8 cellular contexts compared by ENCODE assay signal in genomic region chr3:71584216-71585061, GRCh38. TPM values are rescaled to one million over a fixed set of nuclear protein-coding genes. Genes with fewer than 3 reads are reported as not detected.
DNase-seq lines count a peak whose midpoint lies in the region; ATAC-seq and TF ChIP-seq lines count a peak whose summit lies in the region.

No MANE protein-coding gene starts in this region.

- peaks cover 36% of the 10 kb centered on the region for H3K36me3 Mint-ChIP-seq in activated T-helper 17 cell treated with anti-CD3 and anti-CD28 coated beads, Interleukin-2, amount 50 U/mL, for 72 hours (ENCODE audit: low read depth)
- H3K36me3 Mint-ChIP-seq in natural killer cell treated with Interleukin-12 subunit alpha and Interleukin-12 subunit beta and Interleukin-15 and Interleukin-18, amount 100 ng/mL, for 72 hours = no peaks in the 10 kb centered on the region

- ATAC-seq in activated T-helper 17 cell treated with anti-CD3 and anti-CD28 coated beads, Interleukin-2, amount 50 U/mL, for 72 hours (replicated peaks) = peak; percentile 49
- ATAC-seq in natural killer cell treated with Interleukin-12 subunit alpha and Interleukin-12 subunit beta and Interleukin-15 and Interleukin-18, amount 100 ng/mL, for 72 hours = peak; percentile 14 to 68
- no peak for ATAC-seq in HG03354 (IDR thresholded peaks at IDR 0.05; ENCODE audit: poor library complexity, severe bottlenecking, unreplicated experiment)

- H3K9me3 Mint-ChIP-seq in activated T-helper 17 cell treated with anti-CD3 and anti-CD28 coated beads, Interleukin-2, amount 50 U/mL, for 72 hours = no peaks in the 10 kb centered on the region
- no peaks in the 10 kb centered on the region for H3K9me3 Mint-ChIP-seq in natural killer cell treated with Interleukin-12 subunit alpha and Interleukin-12 subunit beta and Interleukin-15 and Interleukin-18, amount 100 ng/mL, for 72 hours

- H3K9me2 ChIP-seq in OCI-LY1 (ENCODE audit: low read depth, low read length) = no peaks in the 10 kb centered on the region

- peaks cover 21% of the 10 kb centered on the region for H3K79me2 ChIP-seq in OCI-LY1 (ENCODE audit: insufficient read depth, low read length)

- H3K27ac Mint-ChIP-seq in activated T-helper 17 cell treated with anti-CD3 and anti-CD28 coated beads, Interleukin-2, amount 50 U/mL, for 72 hours = peak overlapping the region; percentile 97
- H3K27ac Mint-ChIP-seq in natural killer cell treated with Interleukin-12 subunit alpha and Interleukin-12 subunit beta and Interleukin-15 and Interleukin-18, amount 100 ng/mL, for 72 hours = peak overlapping the region; percentile 85 to 97

- peak overlapping the region; percentile 93 for H3K4me3 ChIP-seq in OCI-LY1 (ENCODE audit: low read depth, low read length, poor library complexity, severe bottlenecking)
- H3K4me3 ChIP-seq in fibroblast of villous mesenchyme (ENCODE audit: low read depth, low read length) = peak overlapping the region; percentile 77
- H3K4me3 ChIP-seq in stomach smooth muscle (ENCODE audit: low read length in 2 of 2) = peak overlapping the region; percentile 91

- H3K27ac ChIP-seq in OCI-LY1 (ENCODE audit: low read depth, low read length, poor library complexity, severe bottlenecking) (peak overlapping the region; percentile 98), stomach smooth muscle (ENCODE audit: low read length) (peak overlapping the region; percentile 95)

- TF ChIP-seq CTCF in GM13976 (IDR thresholded peaks at IDR 0.05; ENCODE audit: borderline replicate concordance, control extremely low read depth, extremely low read depth, insufficient read depth, missing control alignments) = no peak
- no peak for TF ChIP-seq CTCF in OCI-LY1 (IDR thresholded peaks at IDR 0.05; ENCODE audit: low read length)
- TF ChIP-seq CTCF in fibroblast of villous mesenchyme (IDR thresholded peaks at IDR 0.05; ENCODE audit: insufficient read depth, low read depth, low read length) = no peak

- H4K20me1 ChIP-seq in OCI-LY1 (ENCODE audit: insufficient read depth, low read length) = no peaks in the 10 kb centered on the region

- H3K36me3 ChIP-seq in OCI-LY1 (ENCODE audit: insufficient read depth, low read length) (peaks cover 20% of the 10 kb centered on the region; the same call in 1 of the 2 replicates), stomach smooth muscle (ENCODE audit: control insufficient read depth in 2 of 2, insufficient read depth in 2 of 2, low read length in 2 of 2) (no peaks in the 10 kb centered on the region)

- H3K4me3 Mint-ChIP-seq in activated T-helper 17 cell treated with anti-CD3 and anti-CD28 coated beads, Interleukin-2, amount 50 U/mL, for 72 hours = peak overlapping the region; percentile 94
- peak overlapping the region; percentile 96 for H3K4me3 Mint-ChIP-seq in natural killer cell treated with Interleukin-12 subunit alpha and Interleukin-12 subunit beta and Interleukin-15 and Interleukin-18, amount 100 ng/mL, for 72 hours

- no peaks in the 10 kb centered on the region for H3K9me3 ChIP-seq in OCI-LY1 (ENCODE audit: low read length)
- H3K9me3 ChIP-seq in stomach smooth muscle (ENCODE audit: control insufficient read depth in 2 of 2, low read length in 2 of 2) = no peaks in the 10 kb centered on the region

- H3F3A ChIP-seq in OCI-LY1 (ENCODE audit: insufficient read depth, low read length) = 0 out of 2 replicates have a peak, but pooled peaks cover 3% of the 10 kb centered on the region

- H3K27me3 ChIP-seq in OCI-LY1 (ENCODE audit: insufficient read depth, low read length) (no peaks in the 10 kb centered on the region), stomach smooth muscle (ENCODE audit: control insufficient read depth in 1 of 2, insufficient read depth in 2 of 2, low read length in 2 of 2) (no peaks in the 10 kb centered on the region)

- H2AFZ ChIP-seq in OCI-LY1 (ENCODE audit: low read length) = no peak overlapping the region

- H3K9ac ChIP-seq in OCI-LY1 (ENCODE audit: low read length) (peak overlapping the region; percentile 96), stomach smooth muscle (ENCODE audit: low read length in 2 of 2) (peak overlapping the region; percentile 85 to 87)

- DNase-seq in GM13976 (ENCODE audit: low spot score) (peak; percentile 23), fibroblast of villous mesenchyme (ENCODE audit: low read depth) (peak; percentile 55), NCI-H2107 treated with DMSO at 0.1 percent for 48 hours (lab: John Stamatoyannopoulos, UW; ENCODE audit: unreplicated experiment) (no peak)
- peak; percentile 80 for DNase-seq in natural killer cell treated with Interleukin-12 subunit alpha and Interleukin-12 subunit beta and Interleukin-15 and Interleukin-18, amount 100 ng/mL, for 72 hours (ENCODE audit: low spot score)

- no peaks in the 10 kb centered on the region for H3K27me3 Mint-ChIP-seq in activated T-helper 17 cell treated with anti-CD3 and anti-CD28 coated beads, Interleukin-2, amount 50 U/mL, for 72 hours
- peaks cover 6 to 7% of the 10 kb centered on the region in 2 donors for H3K27me3 Mint-ChIP-seq in natural killer cell treated with Interleukin-12 subunit alpha and Interleukin-12 subunit beta and Interleukin-15 and Interleukin-18, amount 100 ng/mL, for 72 hours

- H3K4me1 ChIP-seq in OCI-LY1 (ENCODE audit: insufficient read depth, low read length, severe bottlenecking) (peaks cover 36% of the 10 kb centered on the region), stomach smooth muscle (ENCODE audit: control insufficient read depth, insufficient read depth, low read length) (peaks cover 8% of the 10 kb centered on the region)

- peak overlapping the region; percentile 86 for H3K4me2 ChIP-seq in OCI-LY1 (ENCODE audit: low read length)

- peaks cover 19% of the 10 kb centered on the region for H3K4me1 Mint-ChIP-seq in activated T-helper 17 cell treated with anti-CD3 and anti-CD28 coated beads, Interleukin-2, amount 50 U/mL, for 72 hours
- peaks cover 29 to 31% of the 10 kb centered on the region in 2 donors for H3K4me1 Mint-ChIP-seq in natural killer cell treated with Interleukin-12 subunit alpha and Interleukin-12 subunit beta and Interleukin-15 and Interleukin-18, amount 100 ng/mL, for 72 hours (ENCODE audit: low read depth in 2 of 2)

- in situ Hi-C loops in GM13976 (cut with MboI; ENCODE audit: low sequenced_read_pairs, unreplicated experiment) = no loop called here

RNA-seq across cellular contexts. Expression of gene FOXP1, which starts 0.9 kb away (rescaled TPM):
- total RNA-seq in activated T-helper 17 cell treated with anti-CD3 and anti-CD28 coated beads, Interleukin-2, amount 50 U/mL, for 72 hours = 100 to 1,000 TPM; 101 to 171 TPM
- 55.7 and 97.3 TPM in 2 replicates for total RNA-seq in fibroblast of villous mesenchyme
- total RNA-seq in natural killer cell treated with Interleukin-12 subunit alpha and Interleukin-12 subunit beta and Interleukin-15 and Interleukin-18, amount 100 ng/mL, for 72 hours = 10 to 100 TPM; 59.7 to 65.4 TPM
